9 cellular contexts compared by ENCODE assay signal in the genomic region with DNA sequence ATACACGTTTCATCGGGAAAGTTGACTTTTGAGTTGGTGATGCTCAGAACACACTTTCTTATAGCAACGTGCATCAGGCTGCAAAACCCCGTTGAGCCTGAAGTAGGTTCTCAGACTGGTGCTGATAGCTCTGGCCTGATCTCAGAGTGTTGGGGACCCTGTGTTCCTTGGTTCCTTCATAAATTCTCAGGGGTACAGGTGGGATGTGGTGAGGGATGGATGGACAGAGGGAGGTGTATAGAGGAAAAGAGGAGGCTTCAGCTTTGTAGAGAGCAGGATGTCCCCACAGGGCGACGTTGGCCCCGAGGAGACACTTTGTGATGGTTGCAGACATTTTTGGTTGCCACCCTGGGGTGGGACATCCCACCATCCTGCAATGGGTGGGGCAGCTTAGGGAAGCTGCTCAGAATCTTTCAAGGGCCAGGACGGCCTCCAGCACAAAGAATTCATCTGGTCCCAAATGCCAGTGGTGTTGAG. TPM values are rescaled to one million over a fixed set of nuclear protein-coding genes. Genes with fewer than 3 reads are reported as not detected.
DNase-seq lines count a peak whose midpoint lies in the region; ATAC-seq, FAIRE-seq and TF ChIP-seq lines count a peak whose summit lies in the region.
"Had no signal": no experiment of that assay in that cellular context is flagged by ENCODE, and none has a peak within 500 bp of the region (broad histone marks: within the 10 kb centered on the region; RNA-seq: fewer than 3 reads in every experiment).

No MANE protein-coding gene starts in this region.

- no peaks in the 10 kb centered on the region for H3K27me3 Mint-ChIP-seq in natural killer cell treated with Interleukin-12 subunit alpha and Interleukin-12 subunit beta and Interleukin-15 and Interleukin-18, amount 100 ng/mL, for 72 hours
- H3K27me3 Mint-ChIP-seq in glutamatergic neuron (ENCODE audit: unreplicated experiment), result peaks cover 19% of the 10 kb centered on the region

- TF ChIP-seq CTCF in left ventricle myocardium inferior (IDR thresholded peaks at IDR 0.05; ENCODE audit: borderline replicate concordance), result no peak
- no peak for TF ChIP-seq CTCF in GM12878 (IDR thresholded peaks at IDR 0.05 in 2 of 3, conservative IDR thresholded peaks at IDR 0.05 in 1 of 3; ENCODE audit: control insufficient read depth in 2 of 3, extremely low read depth in 1 of 3, insufficient read depth in 1 of 3, low read depth in 3 of 3, low read length in 3 of 3)
- no peak for TF ChIP-seq CTCF in glutamatergic neuron (IDR thresholded peaks at IDR 0.05; ENCODE audit: partially characterized antibody, unreplicated experiment)

- FAIRE-seq in GM12878 (lab: Jason Lieb, UNC), result no peak
- FAIRE-seq in frontal cortex (lab: Jason Lieb, UNC), result no peak

- in situ Hi-C loops in GM12878 (cut with MboI), result no loop called here

- POLR2A ChIA-PET in GM12878 (lab: Charles Lee), result no interaction called here

- H3K36me3 ChIP-seq in left ventricle myocardium inferior (no peaks in the 10 kb centered on the region), GM12878 (ENCODE audit: control insufficient read depth in 2 of 2, insufficient read depth in 2 of 2, low read length in 1 of 2) (no peaks in the 10 kb centered on the region)

- H3K79me2 ChIP-seq in GM12878 (ENCODE audit: control insufficient read depth, insufficient read depth, low read length), result peaks cover 27% of the 10 kb centered on the region

- CTCF ChIA-PET in GM12878 (lab: Yijun Ruan, JAX), result no interaction called here

- peaks cover 57 to 64% of the 10 kb centered on the region in 2 donors for H3K4me1 Mint-ChIP-seq in natural killer cell treated with Interleukin-12 subunit alpha and Interleukin-12 subunit beta and Interleukin-15 and Interleukin-18, amount 100 ng/mL, for 72 hours (ENCODE audit: low read depth in 2 of 2)
- peaks cover 8% of the 10 kb centered on the region for H3K4me1 Mint-ChIP-seq in glutamatergic neuron (ENCODE audit: low read depth, unreplicated experiment)

- peak overlapping the region; percentile 61; the same call in 1 of the 2 replicates for H3K4me2 ChIP-seq in GM12878 (ENCODE audit: control insufficient read depth, insufficient read depth)

- TF ChIP-seq POLR2A in GM12878 (IDR thresholded peaks at IDR 0.05; ENCODE audit: low read depth, low read length), result no peak

- RAD21 ChIA-PET in GM12878 (lab: Charles Lee; ENCODE audit: unreplicated experiment), result no interaction called here

- peak overlapping the region; percentile 94 for H3K27ac ChIP-seq in left ventricle myocardium inferior (replicated peaks)
- H3K27ac ChIP-seq in GM12878 (ENCODE audit: control insufficient read depth, insufficient read depth), result no peak overlapping the region

- no TSS peak for BruUV-seq in GM12878 (replicated peaks; lab: Mats Ljungman, UMichigan)

- SMC1A ChIA-PET in GM12878 (lab: Charles Lee; ENCODE audit: uncharacterized antibody, unreplicated experiment), result no interaction called here

- WGBS in GM12878 (ENCODE audit: insufficient coverage, insufficient replicate concordance, low lambda C conversion rate, missing lambda C conversion rate), result 12% methylated on average over 8 of the region's 8 CpGs

- peak overlapping the region; percentile 90 for H3K4me3 Mint-ChIP-seq in natural killer cell treated with Interleukin-12 subunit alpha and Interleukin-12 subunit beta and Interleukin-15 and Interleukin-18, amount 100 ng/mL, for 72 hours
- no peak overlapping the region for H3K4me3 Mint-ChIP-seq in glutamatergic neuron (ENCODE audit: unreplicated experiment)

- TF ChIP-seq RAD21 in GM12878 (IDR thresholded peaks at IDR 0.05; ENCODE audit: insufficient read depth, low read depth, low read length), result no peak

- H3K4me3 ChIP-seq in left ventricle myocardium inferior, result peak overlapping the region; percentile 99
- H3K4me3 ChIP-seq in GM12878, result peak overlapping the region; percentile 91; the same call in 1 of the 2 replicates

- H4K20me1 ChIP-seq in GM12878 (ENCODE audit: control insufficient read depth, insufficient read depth), result no peaks in the 10 kb centered on the region

- intact Hi-C loops in left ventricle myocardium inferior (cut with micrococcal nuclease) (no loop called here), left ventricle myocardium superior (cut with micrococcal nuclease) (no loop called here), GM12878 (cut with micrococcal nuclease; ENCODE audit: unreplicated experiment) (loop anchor here (10.0 kb wide), 3 partner anchors 169 to 1239 kb away; a partner anchor contains a TSS)

- H3K4me1 ChIP-seq in left ventricle myocardium inferior (peaks cover 83% of the 10 kb centered on the region), GM12878 (ENCODE audit: control insufficient read depth, insufficient read depth, low read length) (peaks cover 19% of the 10 kb centered on the region)

- DNase-seq in left ventricle myocardium inferior (no peak), left ventricle myocardium superior (no peak), GM12878 (ENCODE audit: low read depth, low spot score) (no peak), frontal cortex (ENCODE audit: low spot score in 2 of 2) (no peak), H4 (ENCODE audit: low spot score) (no peak), glutamatergic neuron (no peak)
- DNase-seq in natural killer cell treated with Interleukin-12 subunit alpha and Interleukin-12 subunit beta and Interleukin-15 and Interleukin-18, amount 100 ng/mL, for 72 hours (ENCODE audit: low spot score), result no peak
- DNase-seq: NCI-H1417 treated with DMSO at 0.1 percent for 48 hours had no signal

- H3K9me3 ChIP-seq in left ventricle myocardium inferior (replicated peaks), result no peaks in the 10 kb centered on the region
- H3K9me3 ChIP-seq in GM12878 (replicated peaks; ENCODE audit: control insufficient read depth, insufficient read depth, low read length), result no peaks in the 10 kb centered on the region

- H3K27me3 ChIP-seq in left ventricle myocardium inferior (ENCODE audit: low read depth) (no peaks in the 10 kb centered on the region), GM12878 (replicated peaks in 1 of 2; ENCODE audit: control insufficient read depth in 2 of 2, insufficient read depth in 2 of 2, low read length in 1 of 2) (no peaks in the 10 kb centered on the region)

- no peaks in the 10 kb centered on the region for H3K9me3 Mint-ChIP-seq in natural killer cell treated with Interleukin-12 subunit alpha and Interleukin-12 subunit beta and Interleukin-15 and Interleukin-18, amount 100 ng/mL, for 72 hours
- peaks cover 10% of the 10 kb centered on the region for H3K9me3 Mint-ChIP-seq in glutamatergic neuron (ENCODE audit: unreplicated experiment)

- H3K36me3 Mint-ChIP-seq in natural killer cell treated with Interleukin-12 subunit alpha and Interleukin-12 subunit beta and Interleukin-15 and Interleukin-18, amount 100 ng/mL, for 72 hours, result no peaks in the 10 kb centered on the region
- no peaks in the 10 kb centered on the region for H3K36me3 Mint-ChIP-seq in glutamatergic neuron (ENCODE audit: unreplicated experiment)

- H3K27ac Mint-ChIP-seq in natural killer cell treated with Interleukin-12 subunit alpha and Interleukin-12 subunit beta and Interleukin-15 and Interleukin-18, amount 100 ng/mL, for 72 hours, result peak overlapping the region; percentile 85 to 87
- H3K27ac Mint-ChIP-seq in glutamatergic neuron (ENCODE audit: unreplicated experiment), result no peak overlapping the region

- no peak overlapping the region for H2AFZ ChIP-seq in GM12878 (ENCODE audit: control insufficient read depth, low read depth, low read length)

- ATAC-seq in left ventricle myocardium superior (no peak), GM12878 (no peak), GM18870 (IDR thresholded peaks at IDR 0.05; ENCODE audit: unreplicated experiment) (no peak)
- no peak for ATAC-seq in natural killer cell treated with Interleukin-12 subunit alpha and Interleukin-12 subunit beta and Interleukin-15 and Interleukin-18, amount 100 ng/mL, for 72 hours

- no peak overlapping the region for H3K9ac ChIP-seq in GM12878 (ENCODE audit: control insufficient read depth, insufficient read depth, low read length)

- no peak for TF ChIP-seq EP300 in GM12878 (IDR thresholded peaks at IDR 0.05; ENCODE audit: borderline replicate concordance in 1 of 2, control insufficient read depth in 1 of 2, low read depth in 2 of 2, low read length in 2 of 2)

RNA-seq across cellular contexts. Expression of a gene that starts 2.5 kb away (rescaled TPM):
- total RNA-seq in left ventricle myocardium inferior (306 TPM), left ventricle myocardium superior (360 TPM), GM12878 (2014; rRNA removed) (157 and 163 TPM in 2 replicates), GM12878 (2014; rRNA removed; fragmentation: Illumina TruSeq; extraction: Trizol) (128 and 134 TPM in 2 replicates), GM12878 (2021) (174 and 181 TPM in 2 replicates), frontal cortex (11.4 TPM), glutamatergic neuron (ENCODE audit: unreplicated experiment) (31.2 TPM)
- total RNA-seq in GM12878 (2013; cell fraction: nucleolus; rRNA removed), result 84.7 and 89.7 TPM in 2 replicates
- 27.6 TPM for polyA plus RNA-seq in GM12878 (2011; ENCODE audit: low read depth)
- polyA plus RNA-seq in GM12878 (2011; rRNA removed) (31.4 and 43.4 TPM in 2 replicates), GM12878 (2014; fragmentation: Illumina TruSeq; extraction: Trizol) (148 and 154 TPM in 2 replicates), GM12878 (2014; fragmentation: Nextera tagmentation; extraction: Ambion mirVana) (10 to 100 TPM; 24.8 to 52.1 TPM), GM12878 (2014; rRNA removed) (227 and 242 TPM in 2 replicates), GM12878 (2016; fragmentation: Nextera tagmentation; extraction: Ambion mirVana) (100 to 1,000 TPM; 169 to 193 TPM)
- polyA plus RNA-seq in GM12878 (2011; cell fraction: cytosol; rRNA removed), result 73.8 and 89.2 TPM in 2 replicates
- polyA plus RNA-seq in GM12878 (2011; cell fraction: nucleus; rRNA removed), result 52.7 and 65.2 TPM in 2 replicates
- polyA plus RNA-seq in GM12878 (2012), result 83.9 and 108 TPM in 2 replicates
- 21.3 and 37.8 TPM in 2 replicates for polyA minus RNA-seq in GM12878 (2011; rRNA and poly(A)+ RNA removed)
- 32.6 and 35.1 TPM in 2 replicates for polyA minus RNA-seq in GM12878 (2011; cell fraction: cytosol; rRNA and poly(A)+ RNA removed)
- polyA minus RNA-seq in GM12878 (2011; cell fraction: nucleus; rRNA and poly(A)+ RNA removed), result 8.7 and 16.3 TPM in 2 replicates
- 100 to 1,000 TPM; 121 to 159 TPM for total RNA-seq in natural killer cell treated with Interleukin-12 subunit alpha and Interleukin-12 subunit beta and Interleukin-15 and Interleukin-18, amount 100 ng/mL, for 72 hours
- 289 and 391 TPM in 2 replicates for total RNA-seq in H4 (2014; rRNA removed; shearing (Covaris generic))

RNA-seq across cellular contexts. Expression of a gene that starts 58.3 kb away (rescaled TPM):
- total RNA-seq in left ventricle myocardium inferior (0.63 TPM), left ventricle myocardium superior (0.32 TPM), GM12878 (2014; rRNA removed) (not detected in 2 replicates), GM12878 (2014; rRNA removed; fragmentation: Illumina TruSeq; extraction: Trizol) (not detected in 2 replicates), GM12878 (2021) (not detected in 2 replicates), frontal cortex (not detected), glutamatergic neuron (ENCODE audit: unreplicated experiment) (not detected)
- total RNA-seq in GM12878 (2013; cell fraction: nucleolus; rRNA removed), result not detected in 2 replicates
- polyA plus RNA-seq in GM12878 (2011; ENCODE audit: low read depth), result not detected
- polyA plus RNA-seq in GM12878 (2011; rRNA removed) (not detected in 2 replicates), GM12878 (2014; fragmentation: Illumina TruSeq; extraction: Trizol) (not detected in 2 replicates), GM12878 (2014; fragmentation: Nextera tagmentation; extraction: Ambion mirVana) (not detected), GM12878 (2014; rRNA removed) (not detected in 2 replicates), GM12878 (2016; fragmentation: Nextera tagmentation; extraction: Ambion mirVana) (not detected)
- polyA plus RNA-seq in GM12878 (2011; cell fraction: cytosol; rRNA removed), result not detected in 2 replicates
- not detected in 2 replicates for polyA plus RNA-seq in GM12878 (2011; cell fraction: nucleus; rRNA removed)
- not detected in 2 replicates for polyA plus RNA-seq in GM12878 (2012)
- polyA minus RNA-seq in GM12878 (2011; rRNA and poly(A)+ RNA removed), result not detected in 2 replicates
- not detected in 2 replicates for polyA minus RNA-seq in GM12878 (2011; cell fraction: cytosol; rRNA and poly(A)+ RNA removed)
- polyA minus RNA-seq in GM12878 (2011; cell fraction: nucleus; rRNA and poly(A)+ RNA removed), result not detected in 2 replicates
- not detected for total RNA-seq in natural killer cell treated with Interleukin-12 subunit alpha and Interleukin-12 subunit beta and Interleukin-15 and Interleukin-18, amount 100 ng/mL, for 72 hours
- total RNA-seq in H4 (2014; rRNA removed; shearing (Covaris generic)), result 0.06 TPM in 1 of 2 replicates, not detected in the other
